In genomic region chr10:47557625-47558024, GRCh38 we compare ENCODE assay signal across 8 cellular contexts. TPM values are rescaled to one million over a fixed set of nuclear protein-coding genes. Genes with fewer than 3 reads are reported as not detected.
A peak's percentile ranks its signal among the peaks of the same experiment; 100 is the strongest.
DNase-seq lines count a peak whose midpoint lies in the region; ATAC-seq and TF ChIP-seq lines count a peak whose summit lies in the region.
"Not testable (repeated sequence)": the region's sequence is repeated elsewhere in the genome, so short reads cannot be mapped to it uniquely, and the experiment has no call there.

No MANE protein-coding gene starts in this region.

- not testable (repeated sequence) for H4K8ac ChIP-seq in IMR-90 (ENCODE audit: low read depth in 2 of 2, low read length in 2 of 2)

- not testable (repeated sequence) for H2AK9ac ChIP-seq in IMR-90 (replicated peaks; ENCODE audit: low read depth, low read length, poor library complexity)

- H2BK5ac ChIP-seq in IMR-90 (ENCODE audit: low read depth, low read length, poor library complexity, severe bottlenecking), result peak overlapping the region; percentile 54

- not testable (repeated sequence) for H3K79me1 ChIP-seq in IMR-90 (ENCODE audit: low read depth in 1 of 2, low read length in 2 of 2)

- dilution Hi-C loops in IMR-90 (cut with HindIII; ENCODE audit: low sequenced_read_pairs, unreplicated experiment), result not testable (repeated sequence)

- peak; percentile 39 for ATAC-seq in GM21825 (IDR thresholded peaks at IDR 0.05; ENCODE audit: unreplicated experiment)
- peak; percentile 5 for ATAC-seq in IMR-90 (ENCODE audit: low read depth)

- H3K9me1 ChIP-seq in IMR-90 (ENCODE audit: insufficient read depth, low read length), result not testable (repeated sequence)

- H3K4me2 ChIP-seq in IMR-90 (ENCODE audit: low read depth, low read length), result not testable (repeated sequence)
- peak overlapping the region; percentile 62 for H3K4me2 ChIP-seq in osteoblast (ENCODE audit: insufficient read depth, low read length)

- not testable (repeated sequence) for H3K9ac ChIP-seq in IMR-90 (ENCODE audit: low read depth, low read length)

- H2BK120ac ChIP-seq in IMR-90 (ENCODE audit: low read depth, low read length), result not testable (repeated sequence)

- not testable (repeated sequence) for H3K36me3 ChIP-seq in IMR-90 (ENCODE audit: control insufficient read depth, insufficient read depth, low read length); brain microvascular endothelial cell (replicated peaks); osteoblast (ENCODE audit: insufficient read depth, low read length)

- peak overlapping the region; percentile 88 for H3K27ac ChIP-seq in 22Rv1
- H3K27ac ChIP-seq in IMR-90 (ENCODE audit: insufficient read depth, low read length), result not testable (repeated sequence)
- H3K27ac ChIP-seq in brain microvascular endothelial cell, result peak overlapping the region; percentile 95
- peak overlapping the region; percentile 98 for H3K27ac ChIP-seq in osteoblast (ENCODE audit: low read depth, low read length)

- H4K91ac ChIP-seq in IMR-90 (ENCODE audit: insufficient read depth, low read depth, low read length), result not testable (repeated sequence)

- H3K23ac ChIP-seq in IMR-90 (ENCODE audit: low read depth, low read length), result not testable (repeated sequence)

- peaks cover 42% of the 10 kb centered on the region for H3K4me1 Mint-ChIP-seq in T-helper 2 cell treated with Interferon-gamma antibody and Interleukin-4, amounts not matched to agents 5 μg/mL and 100 μg/mL, for 36 hours (ENCODE audit: low read depth)

- TF ChIP-seq RAD21 in IMR-90 (IDR thresholded peaks at IDR 0.05; ENCODE audit: low read length), result not testable (repeated sequence)

- not testable (repeated sequence) for BruUV-seq in IMR-90 (replicated peaks; lab: Mats Ljungman, UMichigan)

- H3K4me1 ChIP-seq in IMR-90 (ENCODE audit: control insufficient read depth, insufficient read depth, low read length); osteoblast (ENCODE audit: insufficient read depth, low read length): not testable (repeated sequence)

- H3K36me3 Mint-ChIP-seq in T-helper 2 cell treated with Interferon-gamma antibody and Interleukin-4, amounts not matched to agents 5 μg/mL and 100 μg/mL, for 36 hours (ENCODE audit: low read depth), result not testable (repeated sequence)

- not testable (repeated sequence) for TF ChIP-seq CTCF in 22Rv1 (IDR thresholded peaks at IDR 0.05); IMR-90 (conservative IDR thresholded peaks at IDR 0.05; ENCODE audit: low read depth, low read length); brain microvascular endothelial cell (IDR thresholded peaks at IDR 0.05; ENCODE audit: low read depth, low read length, missing control alignments); osteoblast (IDR thresholded peaks at IDR 0.05; ENCODE audit: extremely low read depth, low read depth, low read length)

- H3K18ac ChIP-seq in IMR-90 (ENCODE audit: low read depth, low read length), result not testable (repeated sequence)

- H2AK5ac ChIP-seq in IMR-90 (ENCODE audit: low read depth, low read length), result not testable (repeated sequence)

- H3K9me3 Mint-ChIP-seq in T-helper 2 cell treated with Interferon-gamma antibody and Interleukin-4, amounts not matched to agents 5 μg/mL and 100 μg/mL, for 36 hours, result not testable (repeated sequence)

- H3K14ac ChIP-seq in IMR-90 (replicated peaks; ENCODE audit: low read depth, low read length), result not testable (repeated sequence)

- not testable (repeated sequence) for H3K79me2 ChIP-seq in osteoblast (ENCODE audit: insufficient read depth, low read length)

- peak overlapping the region; percentile 37 for H3K4me3 Mint-ChIP-seq in T-helper 2 cell treated with Interferon-gamma antibody and Interleukin-4, amounts not matched to agents 5 μg/mL and 100 μg/mL, for 36 hours

- H3K4me3 ChIP-seq in IMR-90 (ENCODE audit: insufficient read depth, low read depth, low read length); brain microvascular endothelial cell (ENCODE audit: low read depth, low read length); osteoblast (ENCODE audit: insufficient read depth, low read length): not testable (repeated sequence)

- in situ Hi-C loops in IMR-90 (cut with MboI; ENCODE audit: low sequenced_read_pairs); brain microvascular endothelial cell (cut with HindIII; ENCODE audit: low pct_ligation_motif_present, low sequenced_read_pairs): not testable (repeated sequence)

- not testable (repeated sequence) for H3K27me3 ChIP-seq in IMR-90 (ENCODE audit: control insufficient read depth, insufficient read depth, low read length); brain microvascular endothelial cell (replicated peaks); osteoblast (ENCODE audit: insufficient read depth, low read length)

- H3K56ac ChIP-seq in IMR-90 (ENCODE audit: extremely low read depth, insufficient read depth, low read length), result not testable (repeated sequence)

- peak overlapping the region; percentile 71 for H3K27ac Mint-ChIP-seq in T-helper 2 cell treated with Interferon-gamma antibody and Interleukin-4, amounts not matched to agents 5 μg/mL and 100 μg/mL, for 36 hours

- H3K9me3 ChIP-seq in IMR-90 (ENCODE audit: control insufficient read depth, insufficient read depth, low read length); osteoblast (ENCODE audit: low read depth, low read length): not testable (repeated sequence)

- H4K20me1 ChIP-seq in IMR-90 (ENCODE audit: insufficient read depth, low read length); osteoblast (ENCODE audit: insufficient read depth, low read length): not testable (repeated sequence)

- intact Hi-C loops in IMR-90 (cut with micrococcal nuclease), result not testable (repeated sequence)

- H4K5ac ChIP-seq in IMR-90 (ENCODE audit: low read depth, low read length), result not testable (repeated sequence)

- H3K4ac ChIP-seq in IMR-90 (ENCODE audit: low read depth, low read length), result not testable (repeated sequence)

- CTCF ChIA-PET in IMR-90 (lab: Yijun Ruan, JAX), result not testable (repeated sequence)

- H2BK15ac ChIP-seq in IMR-90 (ENCODE audit: low read depth, low read length), result not testable (repeated sequence)

- not testable (repeated sequence) for TF ChIP-seq POLR2A in IMR-90 (IDR thresholded peaks at IDR 0.05; ENCODE audit: low read depth, low read length)

- H2AFZ ChIP-seq in IMR-90 (replicated peaks; ENCODE audit: low read length, poor library complexity); osteoblast (ENCODE audit: low read length): not testable (repeated sequence)

- not testable (repeated sequence) for H2BK20ac ChIP-seq in IMR-90 (ENCODE audit: low read depth, low read length)

- not testable (repeated sequence) for H3K27me3 Mint-ChIP-seq in T-helper 2 cell treated with Interferon-gamma antibody and Interleukin-4, amounts not matched to agents 5 μg/mL and 100 μg/mL, for 36 hours (ENCODE audit: low read depth)

- POLR2A ChIA-PET in IMR-90 (lab: Charles Lee; ENCODE audit: unreplicated experiment), result not testable (repeated sequence)

- peak; percentile 23 for DNase-seq in EL
- not testable (repeated sequence) for DNase-seq in IMR-90; T-helper 2 cell treated with Interferon-gamma antibody and Interleukin-4, amounts not matched to agents 5 μg/mL and 100 μg/mL, for 36 hours (ENCODE audit: low spot score); brain microvascular endothelial cell; osteoblast (ENCODE audit: insufficient read length, low spot score, missing footprints)
- DNase-seq in glomerular visceral epithelial cell (ENCODE audit: extremely low spot score), result peak; percentile 23

RNA-seq across cellular contexts. Expression of gene AGAP9, which starts 34.2 kb away (rescaled TPM):
- 2.5 and 3.2 TPM in 2 replicates for total RNA-seq in IMR-90 (2012; rRNA removed)
- polyA plus RNA-seq in IMR-90 (2012; rRNA removed), result 10.0 and 11.2 TPM in 2 replicates
- 1.8 and 2.6 TPM in 2 replicates for polyA plus RNA-seq in IMR-90 (2012; cell fraction: cytosol; rRNA removed)
- polyA plus RNA-seq in IMR-90 (2012; cell fraction: nucleus; rRNA removed; ENCODE audit: low replicate concordance), result 103 and 118 TPM in 2 replicates
- 6.2 and 8.3 TPM in 2 replicates for total RNA-seq in osteoblast
